19 cellular contexts compared by ENCODE assay signal in genomic region chr11:12161603-12162350, GRCh38. TPM values are rescaled to one million over a fixed set of nuclear protein-coding genes. Genes with fewer than 3 reads are reported as not detected.
DNase-seq lines count a peak whose midpoint lies in the region; ATAC-seq and TF ChIP-seq lines count a peak whose summit lies in the region.
"Had no signal": no experiment of that assay in that cellular context is flagged by ENCODE, and none has a peak within 500 bp of the region (broad histone marks: within the 10 kb centered on the region; RNA-seq: fewer than 3 reads in every experiment).

No MANE protein-coding gene starts in this region.

- DNase-seq in RWPE2 (ENCODE audit: low spot score) (no peak), lower lobe of right lung (no peak), thoracic aorta (ENCODE audit: low spot score) (no peak), nucleus accumbens (lab: John Stamatoyannopoulos, UW) (no peak)
- DNase-seq in activated CD4-positive, alpha-beta T cell treated with anti-CD3 and anti-CD28 coated beads, Interleukin-2, amount 10 ng/mL, durations not matched to agents 7 days and 5 days = no peak
- DNase-seq: activated CD4-positive, alpha-beta T cell treated with anti-CD3 and anti-CD28 coated beads for 4 hours; central memory CD4-positive, alpha-beta T cell; DMS79 treated with DMSO at 0.1 percent for 48 hours; Karpas-422; kidney; NCI-H146; NCI-H2227 treated with DMSO at 0.1 percent for 48 hours; NK-92 treated with Interleukin-12 subunit alpha and Interleukin-12 subunit beta, amount 100 ng/mL, for 24 hours; SIG-M5 had no signal

- H3K27ac ChIP-seq in RWPE2 (ENCODE audit: poor library complexity, severe bottlenecking) (peak overlapping the region; percentile 99), cingulate gyrus (ENCODE audit: low read depth, low read length) (peak overlapping the region; percentile 32), lower lobe of right lung (peak overlapping the region; percentile 69), thoracic aorta (peak overlapping the region; percentile 97 to 98)

- peaks cover 13% of the 10 kb centered on the region for H3K36me3 Mint-ChIP-seq in activated CD4-positive, alpha-beta T cell treated with anti-CD3 and anti-CD28 coated beads, Interleukin-2, amount 10 ng/mL, durations not matched to agents 7 days and 5 days (ENCODE audit: low read depth)

- H3K9me3 ChIP-seq in RWPE2 (ENCODE audit: severe bottlenecking) (no peaks in the 10 kb centered on the region), lower lobe of right lung (no peaks in the 10 kb centered on the region), thoracic aorta (no peaks in the 10 kb centered on the region)
- H3K9me3 ChIP-seq: BLaER1 treated with 17β-estradiol and CSF1 and Interleukin-3, amounts not matched to agents 10 nM and 100 nM had no signal

- no peak overlapping the region for H3K4me3 ChIP-seq in RWPE2 (ENCODE audit: severe bottlenecking)
- H3K4me3 ChIP-seq in lower lobe of right lung = no peak overlapping the region
- peak overlapping the region; percentile 34 for H3K4me3 ChIP-seq in thoracic aorta
- H3K4me3 ChIP-seq: BLaER1 treated with 17β-estradiol and CSF1 and Interleukin-3, amounts not matched to agents 10 nM and 100 nM had no signal

- H3K4me1 Mint-ChIP-seq in activated CD4-positive, alpha-beta T cell treated with anti-CD3 and anti-CD28 coated beads, Interleukin-2, amount 10 ng/mL, durations not matched to agents 7 days and 5 days = peaks cover 56% of the 10 kb centered on the region

- H3K27me3 ChIP-seq in RWPE2 (ENCODE audit: insufficient read depth, poor library complexity, severe bottlenecking) (no peaks in the 10 kb centered on the region), lower lobe of right lung (ENCODE audit: low read depth) (no peaks in the 10 kb centered on the region), thoracic aorta (replicated peaks; ENCODE audit: insufficient read depth) (no peaks in the 10 kb centered on the region)
- H3K27me3 ChIP-seq: BLaER1 treated with 17β-estradiol and CSF1 and Interleukin-3, amounts not matched to agents 10 nM and 100 nM had no signal

- H3K27me3 Mint-ChIP-seq in activated CD4-positive, alpha-beta T cell treated with anti-CD3 and anti-CD28 coated beads, Interleukin-2, amount 10 ng/mL, durations not matched to agents 7 days and 5 days = no peaks in the 10 kb centered on the region
- H3K27me3 Mint-ChIP-seq: activated naive CD8-positive, alpha-beta T cell had no signal

- H3K36me3 ChIP-seq in RWPE2 (ENCODE audit: low read depth) = peaks cover 88% of the 10 kb centered on the region
- H3K36me3 ChIP-seq in lower lobe of right lung = peaks cover 26% of the 10 kb centered on the region
- H3K36me3 ChIP-seq in thoracic aorta = peaks cover 21% of the 10 kb centered on the region

- no peak overlapping the region for H3K4me3 Mint-ChIP-seq in activated CD4-positive, alpha-beta T cell treated with anti-CD3 and anti-CD28 coated beads, Interleukin-2, amount 10 ng/mL, durations not matched to agents 7 days and 5 days
- H3K4me3 Mint-ChIP-seq: activated naive CD8-positive, alpha-beta T cell; T-helper 2 cell treated with Interferon-gamma antibody and Interleukin-4, amounts not matched to agents 5 μg/mL and 100 μg/mL, for 36 hours had no signal

- peaks cover 45% of the 10 kb centered on the region for H3K4me1 ChIP-seq in RWPE2 (ENCODE audit: insufficient read depth, poor library complexity, severe bottlenecking)
- peaks cover 65% of the 10 kb centered on the region for H3K4me1 ChIP-seq in lower lobe of right lung
- peaks cover 78 to 100% of the 10 kb centered on the region in 2 donors for H3K4me1 ChIP-seq in thoracic aorta (ENCODE audit: control insufficient read depth in 1 of 2, low read depth in 2 of 2)

- H3K9me3 Mint-ChIP-seq in activated CD4-positive, alpha-beta T cell treated with anti-CD3 and anti-CD28 coated beads, Interleukin-2, amount 10 ng/mL, durations not matched to agents 7 days and 5 days = no peaks in the 10 kb centered on the region
- H3K9me3 Mint-ChIP-seq: T-helper 2 cell treated with Interferon-gamma antibody and Interleukin-4, amounts not matched to agents 5 μg/mL and 100 μg/mL, for 36 hours had no signal

- ATAC-seq in RWPE2 (ENCODE audit: low read depth) = no peak
- peak in 1 of 2 donors; percentile 47 for ATAC-seq in lower lobe of right lung
- ATAC-seq in thoracic aorta (ENCODE audit: insufficient number of reproducible peaks, low FRiP score, low read depth) = no peak
- ATAC-seq in HG03460 (IDR thresholded peaks at IDR 0.05; ENCODE audit: unreplicated experiment) = no peak

- TF ChIP-seq CTCF in RWPE2 (IDR thresholded peaks at IDR 0.05; ENCODE audit: poor library complexity, severe bottlenecking) = no peak
- no peak for TF ChIP-seq CTCF in lower lobe of right lung (IDR thresholded peaks at IDR 0.05)
- TF ChIP-seq CTCF in thoracic aorta (IDR thresholded peaks at IDR 0.05) = no peak

- intact Hi-C loops in lower lobe of right lung (cut with DNase I) = no loop called here

- CTCF ChIA-PET in activated CD4-positive, alpha-beta T cell treated with anti-CD3 and anti-CD28 coated beads, Interleukin-2, amount 10 ng/mL, durations not matched to agents 7 days and 5 days (lab: Charles Lee) = interaction anchor here (0.9 to 4.3 kb wide), 8 partner anchors 10 to 74 kb away, joined by 3 to 25 read pairs (median 4); no protein-coding TSS in a partner anchor

- POLR2A ChIA-PET in activated CD4-positive, alpha-beta T cell treated with anti-CD3 and anti-CD28 coated beads, Interleukin-2, amount 10 ng/mL, durations not matched to agents 7 days and 5 days (lab: Charles Lee) = no interaction called here

- no peak overlapping the region for H3K27ac Mint-ChIP-seq in activated CD4-positive, alpha-beta T cell treated with anti-CD3 and anti-CD28 coated beads, Interleukin-2, amount 10 ng/mL, durations not matched to agents 7 days and 5 days
- H3K27ac Mint-ChIP-seq: activated naive CD8-positive, alpha-beta T cell had no signal

RNA-seq across cellular contexts. Expression of gene MICAL2, which starts 51.4 kb away (rescaled TPM):
- total RNA-seq in lower lobe of right lung (127 TPM), thoracic aorta (100 to 1,000 TPM; 791 to 989 TPM)
- total RNA-seq in activated CD4-positive, alpha-beta T cell treated with anti-CD3 and anti-CD28 coated beads, Interleukin-2, amount 10 ng/mL, durations not matched to agents 7 days and 5 days = 10 to 100 TPM; 45.5 to 47.3 TPM

Comparison
In these comparisons a context has a peak if more than half of its experiments do, and no peak if none do; other contexts are left out.
1. H3K27ac ChIP-seq: peak in every context shown above with its lines; median percentile 99 in RWPE2; 98 in thoracic aorta; 69 in lower lobe of right lung; 32 in cingulate gyrus.